9 cellular contexts compared by ENCODE assay signal in genomic region chr1:181038399-181038873, GRCh38. TPM values are rescaled to one million over a fixed set of nuclear protein-coding genes. Genes with fewer than 3 reads are reported as not detected.
DNase-seq lines count a peak whose midpoint lies in the region; ATAC-seq, FAIRE-seq and TF ChIP-seq lines count a peak whose summit lies in the region.
"Had no signal": no experiment of that assay in that cellular context is flagged by ENCODE, and none has a peak within 500 bp of the region (broad histone marks: within the 10 kb centered on the region; RNA-seq: fewer than 3 reads in every experiment).

No MANE protein-coding gene starts in this region.

- CTCF ChIA-PET in Panc1 (lab: Charles Lee): no interaction called here

- H3K27ac ChIP-seq in Panc1 (ENCODE audit: low read length): no peak overlapping the region
- H3K27ac ChIP-seq in pancreas: no peak overlapping the region
- H3K27ac ChIP-seq: skin epidermis had no signal

- H3K4me3 Mint-ChIP-seq in activated T-cell treated with anti-CD3 and anti-CD28 coated beads, Interleukin-2, amount 50 U/mL, for 72 hours: peak overlapping the region; percentile 30 to 35

- peaks cover 8% of the 10 kb centered on the region for H3K4me1 ChIP-seq in Panc1 (ENCODE audit: control insufficient read depth, insufficient read depth, low read length)
- H3K4me1 ChIP-seq in pancreas: peaks cover 0 to 23% (median 0%) of the 10 kb centered on the region in 3 donors

- H3K9me3 ChIP-seq in Panc1 (ENCODE audit: control insufficient read depth, insufficient read depth, low read depth, low read length): no peaks in the 10 kb centered on the region
- no peaks in the 10 kb centered on the region for H3K9me3 ChIP-seq in pancreas

- H3K9me3 Mint-ChIP-seq in activated T-cell treated with anti-CD3 and anti-CD28 coated beads, Interleukin-2, amount 50 U/mL, for 72 hours: no peaks in the 10 kb centered on the region

- no peaks in the 10 kb centered on the region for H3K27me3 Mint-ChIP-seq in activated T-cell treated with anti-CD3 and anti-CD28 coated beads, Interleukin-2, amount 50 U/mL, for 72 hours (ENCODE audit: low read depth)

- POLR2A ChIA-PET in Panc1 (lab: Charles Lee): no interaction called here

- no peak for FAIRE-seq in pancreas (lab: Jason Lieb, UNC)

- BruUV-seq in Panc1 (replicated peaks; lab: Mats Ljungman, UMichigan): no TSS peak

- no peaks in the 10 kb centered on the region for H3K27me3 ChIP-seq in Panc1 (ENCODE audit: control insufficient read depth, insufficient read depth, low read length)
- H3K27me3 ChIP-seq in pancreas: no peaks in the 10 kb centered on the region

- DNase-seq in AG10803 (ENCODE audit: low read depth) (peak; percentile 54), Kasumi-1 (lab: John Stamatoyannopoulos, UW) (peak; percentile 76 to 78), Panc1 (ENCODE audit: low read depth, low spot score) (peak; percentile 45), fibroblast of villous mesenchyme (ENCODE audit: low read depth) (peak; percentile 61), pancreas (peak in 4 of 6 donors; percentile 36 to 67 (median 40))
- DNase-seq in activated T-cell treated with anti-CD3 and anti-CD28 coated beads, Interleukin-2, amount 50 U/mL, for 72 hours: peak; percentile 62 to 76

- peaks cover 86% of the 10 kb centered on the region for H3K4me1 Mint-ChIP-seq in activated T-cell treated with anti-CD3 and anti-CD28 coated beads, Interleukin-2, amount 50 U/mL, for 72 hours (ENCODE audit: low read depth)

- H3K36me3 Mint-ChIP-seq in activated T-cell treated with anti-CD3 and anti-CD28 coated beads, Interleukin-2, amount 50 U/mL, for 72 hours (ENCODE audit: insufficient read depth in 2 of 2): peaks cover 5 to 23% of the 10 kb centered on the region in 2 donors

- H3K27ac Mint-ChIP-seq in activated T-cell treated with anti-CD3 and anti-CD28 coated beads, Interleukin-2, amount 50 U/mL, for 72 hours: peak overlapping the region; percentile 27

- no peak overlapping the region for H3K4me3 ChIP-seq in AG10803 (ENCODE audit: low read length)
- H3K4me3 ChIP-seq in Panc1 (ENCODE audit: low read depth in 2 of 2, low read length in 2 of 2): no peak overlapping the region
- no peak overlapping the region for H3K4me3 ChIP-seq in fibroblast of villous mesenchyme (ENCODE audit: low read depth, low read length)
- H3K4me3 ChIP-seq in pancreas: no peak overlapping the region
- H3K4me3 ChIP-seq: skin epidermis had no signal

- in situ Hi-C loops in Panc1 (cut with HindIII; ENCODE audit: low pct_unique_long_range_greater_than_20kb, low sequenced_read_pairs): no loop called here

- TF ChIP-seq CTCF in AG10803 (conservative IDR thresholded peaks at IDR 0.05; ENCODE audit: low read length): peak; percentile 75
- peak; percentile 85 for TF ChIP-seq CTCF in Panc1 (IDR thresholded peaks at IDR 0.05)
- peak; percentile 77 for TF ChIP-seq CTCF in fibroblast of villous mesenchyme (IDR thresholded peaks at IDR 0.05; ENCODE audit: insufficient read depth, low read depth, low read length)
- TF ChIP-seq CTCF in pancreas (IDR thresholded peaks at IDR 0.05): peak; percentile 23 to 54 (median 46)

- ATAC-seq in GM18909 (IDR thresholded peaks at IDR 0.05; ENCODE audit: poor library complexity, unreplicated experiment): peak; percentile 46
- ATAC-seq in Panc1: peak; percentile 90
- peak; percentile 47 to 57 for ATAC-seq in activated T-cell treated with anti-CD3 and anti-CD28 coated beads, Interleukin-2, amount 50 U/mL, for 72 hours (replicated peaks in 1 of 2)
- ATAC-seq in pancreas: peak; percentile 54 to 82 (median 66)
- ATAC-seq in GM18519 (IDR thresholded peaks at IDR 0.05; ENCODE audit: low FRiP score, unreplicated experiment): no peak

- intact Hi-C loops in Panc1 (cut with micrococcal nuclease; ENCODE audit: unreplicated experiment): loop anchor here (1.0 kb wide), 1 partner anchor 104 kb away; no protein-coding TSS in a partner anchor
- intact Hi-C loops in pancreas (cut with DNase I): loop anchor here in 1 of 3 donors (5.0 kb wide), 1 partner anchor 104 kb away; no protein-coding TSS in a partner anchor

- H3K36me3 ChIP-seq in Panc1 (ENCODE audit: control insufficient read depth, insufficient read depth, low read length) (no peaks in the 10 kb centered on the region), pancreas (no peaks in the 10 kb centered on the region)

- WGBS in pancreas, 2 donors: 74 to 80% methylated on average over 4 to 5 of the region's 5 CpGs

RNA-seq across cellular contexts. Expression of gene MR1, which starts 4.7 kb away (rescaled TPM):
- 3.9 TPM for total RNA-seq in Panc1 (2021; ENCODE audit: unreplicated experiment)
- 2.2 TPM for polyA plus RNA-seq in Panc1 (2012; ENCODE audit: insufficient read length)
- 10 to 100 TPM; 48.9 to 49.9 TPM for total RNA-seq in activated T-cell treated with anti-CD3 and anti-CD28 coated beads, Interleukin-2, amount 50 U/mL, for 72 hours
- 17.1 and 35.8 TPM in 2 replicates for total RNA-seq in fibroblast of villous mesenchyme
- 10 to 100 TPM in 1 of 6 donors, 1 to 10 TPM in 5; 2.7 to 11.3 (median 3.9) TPM for total RNA-seq in pancreas
- 1 to 10 TPM; 1.1 to 2.5 TPM for polyA plus RNA-seq in pancreas

RNA-seq across cellular contexts. Expression of gene STX6, which starts 15.8 kb away (rescaled TPM):
- total RNA-seq in Panc1 (2021; ENCODE audit: unreplicated experiment): 20.0 TPM
- polyA plus RNA-seq in Panc1 (2012; ENCODE audit: insufficient read length): 14.9 TPM
- 10 to 100 TPM; 20.9 to 21.5 TPM for total RNA-seq in activated T-cell treated with anti-CD3 and anti-CD28 coated beads, Interleukin-2, amount 50 U/mL, for 72 hours
- total RNA-seq in fibroblast of villous mesenchyme: 23.8 and 48.4 TPM in 2 replicates
- 10 to 100 TPM in 1 of 6 donors, 1 to 10 TPM in 5; 3.1 to 11.0 (median 4.4) TPM for total RNA-seq in pancreas
- 1 to 10 TPM; 3.3 to 3.9 TPM for polyA plus RNA-seq in pancreas

RNA-seq across cellular contexts. Expression of gene IER5, which starts 50.1 kb away (rescaled TPM):
- total RNA-seq in Panc1 (2021; ENCODE audit: unreplicated experiment) (20.4 TPM), fibroblast of villous mesenchyme (31.2 and 45.3 TPM in 2 replicates), pancreas (1 to 10 TPM; 2.6 to 6.8 (median 3.5) TPM)
- 14.2 TPM for polyA plus RNA-seq in Panc1 (2012; ENCODE audit: insufficient read length)
- total RNA-seq in activated T-cell treated with anti-CD3 and anti-CD28 coated beads, Interleukin-2, amount 50 U/mL, for 72 hours: 10 to 100 TPM; 71.8 to 72.2 TPM
- polyA plus RNA-seq in pancreas: 1 to 10 TPM; 2.3 to 2.8 TPM
